ENCODE assay signal across 1 cellular context in the genomic region with DNA sequence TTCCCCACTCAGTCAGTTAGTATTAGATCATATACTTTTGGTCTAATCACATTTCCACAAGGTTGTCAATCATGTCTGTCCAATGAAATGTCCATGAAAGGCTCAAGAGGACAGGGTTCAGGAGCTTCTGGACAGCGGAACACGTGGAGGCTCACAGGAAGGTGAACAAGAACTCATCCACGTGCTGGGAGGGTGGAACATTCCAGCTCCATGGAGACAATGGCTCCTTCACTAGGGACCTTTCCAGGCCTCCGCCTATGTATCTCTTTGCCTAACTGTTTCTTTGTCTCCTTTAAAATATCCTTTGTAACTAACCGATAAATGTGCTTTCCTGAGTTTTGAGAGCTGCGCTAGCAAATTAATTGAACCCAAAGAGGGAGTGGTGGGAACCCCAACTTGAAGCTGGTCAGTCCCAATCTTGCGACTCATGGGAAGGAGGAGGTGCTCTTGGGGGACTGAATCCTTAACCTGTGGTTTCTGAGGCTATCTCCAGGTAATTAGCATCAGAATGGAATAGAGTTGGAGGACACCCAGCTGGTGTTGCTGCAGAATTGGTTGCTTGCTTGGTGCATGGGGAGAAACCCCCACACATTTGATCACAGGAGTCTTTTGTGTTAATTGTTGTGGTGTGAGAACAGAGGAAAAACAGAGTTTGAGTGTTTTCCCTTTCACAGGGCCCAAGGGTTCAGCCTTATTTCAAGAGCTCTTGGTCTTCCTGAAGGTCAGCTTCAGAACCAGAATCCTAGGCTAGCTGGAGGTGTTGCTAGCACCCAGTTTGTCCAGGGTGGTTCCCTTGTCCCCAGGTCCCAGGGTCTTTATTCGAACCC.
A peak's percentile ranks its signal among the peaks of the same experiment; 100 is the strongest.
TF ChIP-seq lines count a peak whose summit lies in the region.

No MANE protein-coding gene starts in this region.

TF ChIP-seq in K562, 482 proteins besides CTCF, POLR2A, EP300 and RAD21 (continued from another document):
- TF ChIP-seq, protein P1, sequence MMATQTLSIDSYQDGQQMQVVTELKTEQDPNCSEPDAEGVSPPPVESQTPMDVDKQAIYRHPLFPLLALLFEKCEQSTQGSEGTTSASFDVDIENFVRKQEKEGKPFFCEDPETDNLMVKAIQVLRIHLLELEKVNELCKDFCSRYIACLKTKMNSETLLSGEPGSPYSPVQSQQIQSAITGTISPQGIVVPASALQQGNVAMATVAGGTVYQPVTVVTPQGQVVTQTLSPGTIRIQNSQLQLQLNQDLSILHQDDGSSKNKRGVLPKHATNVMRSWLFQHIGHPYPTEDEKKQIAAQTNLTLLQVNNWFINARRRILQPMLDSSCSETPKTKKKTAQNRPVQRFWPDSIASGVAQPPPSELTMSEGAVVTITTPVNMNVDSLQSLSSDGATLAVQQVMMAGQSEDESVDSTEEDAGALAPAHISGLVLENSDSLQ (IDR thresholded peaks at IDR 0.05): peak; percentile 31; the same call in 1 of the 2 replicates
- TF ChIP-seq HNRNPUL1 (IDR thresholded peaks at IDR 0.05; ENCODE audit: low read length): no peak
- TF ChIP-seq NFXL1 (CRISPR knock-in tag; IDR thresholded peaks at IDR 0.05): no peak
- TF ChIP-seq, protein P2, sequence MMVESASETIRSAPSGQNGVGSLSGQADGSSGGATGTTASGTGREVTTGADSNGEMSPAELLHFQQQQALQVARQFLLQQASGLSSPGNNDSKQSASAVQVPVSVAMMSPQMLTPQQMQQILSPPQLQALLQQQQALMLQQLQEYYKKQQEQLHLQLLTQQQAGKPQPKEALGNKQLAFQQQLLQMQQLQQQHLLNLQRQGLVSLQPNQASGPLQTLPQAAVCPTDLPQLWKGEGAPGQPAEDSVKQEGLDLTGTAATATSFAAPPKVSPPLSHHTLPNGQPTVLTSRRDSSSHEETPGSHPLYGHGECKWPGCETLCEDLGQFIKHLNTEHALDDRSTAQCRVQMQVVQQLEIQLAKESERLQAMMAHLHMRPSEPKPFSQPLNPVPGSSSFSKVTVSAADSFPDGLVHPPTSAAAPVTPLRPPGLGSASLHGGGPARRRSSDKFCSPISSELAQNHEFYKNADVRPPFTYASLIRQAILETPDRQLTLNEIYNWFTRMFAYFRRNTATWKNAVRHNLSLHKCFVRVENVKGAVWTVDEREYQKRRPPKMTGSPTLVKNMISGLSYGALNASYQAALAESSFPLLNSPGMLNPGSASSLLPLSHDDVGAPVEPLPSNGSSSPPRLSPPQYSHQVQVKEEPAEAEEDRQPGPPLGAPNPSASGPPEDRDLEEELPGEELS (CRISPR knock-in tag; IDR thresholded peaks at IDR 0.05; ENCODE audit: borderline replicate concordance): no peak
- peak; percentile 46 for TF ChIP-seq MEIS2 (IDR thresholded peaks at IDR 0.05; ENCODE audit: partially characterized antibody)
- TF ChIP-seq, protein P3, sequence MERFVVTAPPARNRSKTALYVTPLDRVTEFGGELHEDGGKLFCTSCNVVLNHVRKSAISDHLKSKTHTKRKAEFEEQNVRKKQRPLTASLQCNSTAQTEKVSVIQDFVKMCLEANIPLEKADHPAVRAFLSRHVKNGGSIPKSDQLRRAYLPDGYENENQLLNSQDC (CRISPR knock-in tag; IDR thresholded peaks at IDR 0.05): no peak
- TF ChIP-seq ZNF197 (CRISPR knock-in tag; IDR thresholded peaks at IDR 0.05; ENCODE audit: low read depth): no peak
- TF ChIP-seq, protein P4, sequence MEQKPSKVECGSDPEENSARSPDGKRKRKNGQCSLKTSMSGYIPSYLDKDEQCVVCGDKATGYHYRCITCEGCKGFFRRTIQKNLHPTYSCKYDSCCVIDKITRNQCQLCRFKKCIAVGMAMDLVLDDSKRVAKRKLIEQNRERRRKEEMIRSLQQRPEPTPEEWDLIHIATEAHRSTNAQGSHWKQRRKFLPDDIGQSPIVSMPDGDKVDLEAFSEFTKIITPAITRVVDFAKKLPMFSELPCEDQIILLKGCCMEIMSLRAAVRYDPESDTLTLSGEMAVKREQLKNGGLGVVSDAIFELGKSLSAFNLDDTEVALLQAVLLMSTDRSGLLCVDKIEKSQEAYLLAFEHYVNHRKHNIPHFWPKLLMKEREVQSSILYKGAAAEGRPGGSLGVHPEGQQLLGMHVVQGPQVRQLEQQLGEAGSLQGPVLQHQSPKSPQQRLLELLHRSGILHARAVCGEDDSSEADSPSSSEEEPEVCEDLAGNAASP (IDR thresholded peaks at IDR 0.05): no peak
- no peak for TF ChIP-seq POU5F1 (IDR thresholded peaks at IDR 0.05; ENCODE audit: borderline replicate concordance, low read depth, low read length, partially characterized antibody)
- TF ChIP-seq ZNF586 (CRISPR knock-in tag; conservative IDR thresholded peaks at IDR 0.05): no peak
- TF ChIP-seq LEF1 (IDR thresholded peaks at IDR 0.05): no peak
- TF ChIP-seq ZNF717 (CRISPR knock-in tag; IDR thresholded peaks at IDR 0.05): no peak
- TF ChIP-seq ETV5 (CRISPR knock-in tag; IDR thresholded peaks at IDR 0.05; ENCODE audit: low read depth): no peak
- TF ChIP-seq MED1 (CRISPR knock-in tag; IDR thresholded peaks at IDR 0.05; ENCODE audit: borderline replicate concordance): no peak
- TF ChIP-seq, protein P5, sequence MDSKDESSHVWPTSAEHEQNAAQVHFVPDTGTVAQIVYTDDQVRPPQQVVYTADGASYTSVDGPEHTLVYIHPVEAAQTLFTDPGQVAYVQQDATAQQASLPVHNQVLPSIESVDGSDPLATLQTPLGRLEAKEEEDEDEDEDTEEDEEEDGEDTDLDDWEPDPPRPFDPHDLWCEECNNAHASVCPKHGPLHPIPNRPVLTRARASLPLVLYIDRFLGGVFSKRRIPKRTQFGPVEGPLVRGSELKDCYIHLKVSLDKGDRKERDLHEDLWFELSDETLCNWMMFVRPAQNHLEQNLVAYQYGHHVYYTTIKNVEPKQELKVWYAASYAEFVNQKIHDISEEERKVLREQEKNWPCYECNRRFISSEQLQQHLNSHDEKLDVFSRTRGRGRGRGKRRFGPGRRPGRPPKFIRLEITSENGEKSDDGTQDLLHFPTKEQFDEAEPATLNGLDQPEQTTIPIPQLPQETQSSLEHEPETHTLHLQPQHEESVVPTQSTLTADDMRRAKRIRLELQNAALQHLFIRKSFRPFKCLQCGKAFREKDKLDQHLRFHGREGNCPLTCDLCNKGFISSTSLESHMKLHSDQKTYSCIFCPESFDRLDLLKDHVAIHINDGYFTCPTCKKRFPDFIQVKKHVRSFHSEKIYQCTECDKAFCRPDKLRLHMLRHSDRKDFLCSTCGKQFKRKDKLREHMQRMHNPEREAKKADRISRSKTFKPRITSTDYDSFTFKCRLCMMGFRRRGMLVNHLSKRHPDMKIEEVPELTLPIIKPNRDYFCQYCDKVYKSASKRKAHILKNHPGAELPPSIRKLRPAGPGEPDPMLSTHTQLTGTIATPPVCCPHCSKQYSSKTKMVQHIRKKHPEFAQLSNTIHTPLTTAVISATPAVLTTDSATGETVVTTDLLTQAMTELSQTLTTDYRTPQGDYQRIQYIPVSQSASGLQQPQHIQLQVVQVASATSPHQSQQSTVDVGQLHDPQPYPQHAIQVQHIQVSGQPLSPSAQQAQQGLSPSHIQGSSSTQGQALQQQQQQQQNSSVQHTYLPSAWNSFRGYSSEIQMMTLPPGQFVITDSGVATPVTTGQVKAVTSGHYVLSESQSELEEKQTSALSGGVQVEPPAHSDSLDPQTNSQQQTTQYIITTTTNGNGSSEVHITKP (IDR thresholded peaks at IDR 0.05; ENCODE audit: partially characterized antibody): peak; percentile 64
- TF ChIP-seq, protein P6, sequence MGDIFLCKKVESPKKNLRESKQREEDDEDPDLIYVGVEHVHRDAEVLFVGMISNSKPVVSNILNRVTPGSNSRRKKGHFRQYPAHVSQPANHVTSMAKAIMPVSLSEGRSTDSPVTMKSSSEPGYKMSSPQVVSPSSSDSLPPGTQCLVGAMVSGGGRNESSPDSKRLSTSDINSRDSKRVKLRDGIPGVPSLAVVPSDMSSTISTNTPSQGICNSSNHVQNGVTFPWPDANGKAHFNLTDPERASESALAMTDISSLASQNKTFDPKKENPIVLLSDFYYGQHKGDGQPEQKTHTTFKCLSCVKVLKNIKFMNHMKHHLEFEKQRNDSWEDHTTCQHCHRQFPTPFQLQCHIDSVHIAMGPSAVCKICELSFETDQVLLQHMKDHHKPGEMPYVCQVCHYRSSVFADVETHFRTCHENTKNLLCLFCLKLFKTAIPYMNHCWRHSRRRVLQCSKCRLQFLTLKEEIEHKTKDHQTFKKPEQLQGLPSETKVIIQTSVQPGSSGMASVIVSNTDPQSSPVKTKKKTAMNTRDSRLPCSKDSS (IDR thresholded peaks at IDR 0.05; ENCODE audit: low read depth, partially characterized antibody): no peak
- no peak for TF ChIP-seq RBM15 (IDR thresholded peaks at IDR 0.05; ENCODE audit: insufficient read depth, low read length)
- no peak for TF ChIP-seq NR4A1 (CRISPR knock-in tag; IDR thresholded peaks at IDR 0.05)
- no peak for TF ChIP-seq NR4A1 (tag; IDR thresholded peaks at IDR 0.05)
- TF ChIP-seq NR2C1 (IDR thresholded peaks at IDR 0.05): no peak
- no peak for TF ChIP-seq NR2C1 (tag; IDR thresholded peaks at IDR 0.05)
- TF ChIP-seq, protein P7, sequence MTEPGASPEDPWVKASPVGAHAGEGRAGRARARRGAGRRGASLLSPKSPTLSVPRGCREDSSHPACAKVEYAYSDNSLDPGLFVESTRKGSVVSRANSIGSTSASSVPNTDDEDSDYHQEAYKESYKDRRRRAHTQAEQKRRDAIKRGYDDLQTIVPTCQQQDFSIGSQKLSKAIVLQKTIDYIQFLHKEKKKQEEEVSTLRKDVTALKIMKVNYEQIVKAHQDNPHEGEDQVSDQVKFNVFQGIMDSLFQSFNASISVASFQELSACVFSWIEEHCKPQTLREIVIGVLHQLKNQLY (CRISPR knock-in tag; conservative IDR thresholded peaks at IDR 0.05): no peak
